ENCODE assay signal across 8 cellular contexts in genomic region chr2:38465789-38466127, GRCh38.
A peak's percentile ranks its signal among the peaks of the same experiment; 100 is the strongest.
DNase-seq lines count a peak whose midpoint lies in the region; ATAC-seq and TF ChIP-seq lines count a peak whose summit lies in the region.

No MANE protein-coding gene starts in this region.

- peaks cover 8% of the 10 kb centered on the region for H3K4me1 Mint-ChIP-seq in activated T-cell treated with anti-CD3 and anti-CD28 coated beads, Interleukin-2, amount 50 U/mL, for 4 hours (ENCODE audit: low read depth)
- H3K4me1 Mint-ChIP-seq in WTC11: peaks cover 4% of the 10 kb centered on the region

- TF ChIP-seq CTCF in WTC11 (IDR thresholded peaks at IDR 0.05): 0 out of 2 replicates have a peak, but pooled peaks have one; percentile 19

- no peaks in the 10 kb centered on the region for H3K9me3 Mint-ChIP-seq in activated T-cell treated with anti-CD3 and anti-CD28 coated beads, Interleukin-2, amount 50 U/mL, for 4 hours
- no peaks in the 10 kb centered on the region for H3K9me3 Mint-ChIP-seq in WTC11

- peaks cover 2% of the 10 kb centered on the region for H3K27me3 Mint-ChIP-seq in activated T-cell treated with anti-CD3 and anti-CD28 coated beads, Interleukin-2, amount 50 U/mL, for 4 hours (ENCODE audit: low read depth)
- no peaks in the 10 kb centered on the region for H3K27me3 Mint-ChIP-seq in WTC11 (ENCODE audit: low read depth)

- CTCF ChIA-PET in WTC11 (lab: Charles Lee): interaction anchor here (0.5 to 5.5 kb wide), 40 partner anchors 9 to 484 kb away, joined by 3 to 47 read pairs (median 4); partner anchors contain the start of gene ATL2

- H3K27ac ChIP-seq in stomach smooth muscle (ENCODE audit: low read length): peak overlapping the region; percentile 96

- no peaks in the 10 kb centered on the region for H3K36me3 ChIP-seq in stomach smooth muscle (ENCODE audit: control insufficient read depth in 2 of 2, insufficient read depth in 2 of 2, low read length in 2 of 2)

- H3K9me3 ChIP-seq in stomach smooth muscle (ENCODE audit: control insufficient read depth in 2 of 2, low read length in 2 of 2): no peaks in the 10 kb centered on the region

- H3K27ac Mint-ChIP-seq in WTC11: no peak overlapping the region

- H3K4me3 ChIP-seq in stomach smooth muscle (ENCODE audit: low read length in 2 of 2): peak overlapping the region in 1 of 2 donors; percentile 15

- peaks cover 71% of the 10 kb centered on the region for H3K4me1 ChIP-seq in stomach smooth muscle (ENCODE audit: control insufficient read depth, insufficient read depth, low read length)

- H3K36me3 Mint-ChIP-seq in activated T-cell treated with anti-CD3 and anti-CD28 coated beads, Interleukin-2, amount 50 U/mL, for 4 hours (ENCODE audit: insufficient read depth): no peaks in the 10 kb centered on the region
- H3K36me3 Mint-ChIP-seq in WTC11: no peaks in the 10 kb centered on the region

- POLR2A ChIA-PET in WTC11 (lab: Charles Lee): interaction anchor here (0.9 to 1.2 kb wide), 3 partner anchors 42 to 150 kb away, joined by 3 to 5 read pairs (median 4); no protein-coding TSS in a partner anchor

- H3K9ac ChIP-seq in stomach smooth muscle (ENCODE audit: low read length in 2 of 2): peak overlapping the region in 1 of 2 donors; percentile 36

- no peaks in the 10 kb centered on the region for H3K27me3 ChIP-seq in stomach smooth muscle (ENCODE audit: control insufficient read depth in 1 of 2, insufficient read depth in 2 of 2, low read length in 2 of 2)

- DNase-seq in activated T-cell treated with anti-CD3 and anti-CD28 coated beads, Interleukin-2, amount 50 U/mL, for 48 hours: peak; percentile 21 to 26
- DNase-seq in activated T-cell treated with anti-CD3 and anti-CD28 coated beads, Interleukin-2, amount 50 U/mL, for 4 hours: no peak
- peak; percentile 53 for DNase-seq in HT-29 (ENCODE audit: low spot score)
- peak; percentile 59 for DNase-seq in WTC11 (ENCODE audit: low spot score)
- DNase-seq in hepatic stellate cell (ENCODE audit: low spot score): peak; percentile 19
- no peak for DNase-seq in superior temporal gyrus (ENCODE audit: extremely low spot score)

- no peak overlapping the region for H3K4me3 Mint-ChIP-seq in activated T-cell treated with anti-CD3 and anti-CD28 coated beads, Interleukin-2, amount 50 U/mL, for 4 hours
- no peak overlapping the region for H3K4me3 Mint-ChIP-seq in WTC11

- ATAC-seq in activated T-cell treated with anti-CD3 and anti-CD28 coated beads, Interleukin-2, amount 50 U/mL, for 4 hours: no peak
- peak; percentile 97 for ATAC-seq in WTC11
- no peak for ATAC-seq in GM18520 (IDR thresholded peaks at IDR 0.05; ENCODE audit: unreplicated experiment)

TF ChIP-seq in WTC11, 78 proteins besides CTCF, POLR2A, EP300 and RAD21:
- TF ChIP-seq TEAD1 (CRISPR knock-in tag; IDR thresholded peaks at IDR 0.05) (0 out of 2 replicates have a peak, but pooled peaks have one; percentile 9), FOXP4 (CRISPR knock-in tag; IDR thresholded peaks at IDR 0.05) (no peak), GABPB1 (CRISPR knock-in tag; IDR thresholded peaks at IDR 0.05) (peak; percentile 63)
TF ChIP-seq in WTC11: peak in this region for 2.

Comparison
In these comparisons a context has a peak if more than half of its experiments do, and no peak if none do; other contexts are left out.
1. DNase-seq: peak in activated T-cell treated with anti-CD3 and anti-CD28 coated beads, Interleukin-2, amount 50 U/mL, for 48 hours (2 of 2), HT-29 (single experiment), WTC11 (single experiment) and hepatic stellate cell (single experiment); none in activated T-cell treated with anti-CD3 and anti-CD28 coated beads, Interleukin-2, amount 50 U/mL, for 4 hours (single experiment) and superior temporal gyrus (single experiment).